2 cellular contexts compared by ENCODE assay signal in genomic region chr14:68172664-68173063, GRCh38.
A peak's percentile ranks its signal among the peaks of the same experiment; 100 is the strongest.
TF ChIP-seq lines count a peak whose summit lies in the region.

No MANE protein-coding gene starts in this region.

TF ChIP-seq in A549, 52 proteins besides CTCF, POLR2A, EP300 and RAD21 (continued from another document):
- TF ChIP-seq, protein P1, sequence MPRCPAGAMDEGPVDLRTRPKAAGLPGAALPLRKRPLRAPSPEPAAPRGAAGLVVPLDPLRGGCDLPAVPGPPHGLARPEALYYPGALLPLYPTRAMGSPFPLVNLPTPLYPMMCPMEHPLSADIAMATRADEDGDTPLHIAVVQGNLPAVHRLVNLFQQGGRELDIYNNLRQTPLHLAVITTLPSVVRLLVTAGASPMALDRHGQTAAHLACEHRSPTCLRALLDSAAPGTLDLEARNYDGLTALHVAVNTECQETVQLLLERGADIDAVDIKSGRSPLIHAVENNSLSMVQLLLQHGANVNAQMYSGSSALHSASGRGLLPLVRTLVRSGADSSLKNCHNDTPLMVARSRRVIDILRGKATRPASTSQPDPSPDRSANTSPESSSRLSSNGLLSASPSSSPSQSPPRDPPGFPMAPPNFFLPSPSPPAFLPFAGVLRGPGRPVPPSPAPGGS (IDR thresholded peaks at IDR 0.05) = 0 out of 3 replicates have a peak, but pooled peaks have one; percentile 9
- peak; percentile 2; the same call in 1 of the 2 replicates for TF ChIP-seq MAX (IDR thresholded peaks at IDR 0.05)
- TF ChIP-seq RARB (CRISPR knock-in tag; IDR thresholded peaks at IDR 0.05) = 0 out of 2 replicates have a peak, but pooled peaks have one; percentile 16
- peak in 1 of 2 experiments; percentile 56; a peak in 1 of 4 replicates for TF ChIP-seq CEBPB (IDR thresholded peaks at IDR 0.05)
- TF ChIP-seq JUN (IDR thresholded peaks at IDR 0.05) = peak in 1 of 2 experiments; percentile 41; a peak in 1 of 5 replicates
- no peak for TF ChIP-seq TP53 (CRISPR knock-in tag; IDR thresholded peaks at IDR 0.05)
- TF ChIP-seq HDAC2 (IDR thresholded peaks at IDR 0.05) = no peak

TF ChIP-seq in GM12878, 131 proteins besides CTCF, POLR2A, EP300 and RAD21 (continued from another document):
- peak; percentile 63; the same call in 1 of the 2 replicates for TF ChIP-seq MTA2 (IDR thresholded peaks at IDR 0.05; ENCODE audit: low read depth)
- no peak for TF ChIP-seq ZBED1 (IDR thresholded peaks at IDR 0.05; ENCODE audit: borderline replicate concordance)
- TF ChIP-seq PML (IDR thresholded peaks at IDR 0.05; ENCODE audit: low read length) = no peak
